1 cellular context compared by ENCODE assay signal in genomic region chr5:73945505-73945904, GRCh38.
TF ChIP-seq lines count a peak whose summit lies in the region.

No MANE protein-coding gene starts in this region.

TF ChIP-seq in H1, 55 proteins besides CTCF, POLR2A, EP300 and RAD21:
- TF ChIP-seq CHD7 (IDR thresholded peaks at IDR 0.05; ENCODE audit: insufficient replicate concordance, low read length) (no peak), NANOG (IDR thresholded peaks at IDR 0.05; ENCODE audit: insufficient read depth, low read depth, low read length, poor library complexity, severe bottlenecking) (no peak), SAP30 (IDR thresholded peaks at IDR 0.05; ENCODE audit: insufficient read depth, insufficient replicate concordance, low read length) (no peak), KDM1A (IDR thresholded peaks at IDR 0.05; ENCODE audit: borderline replicate concordance, low read length) (no peak), CHD2 (IDR thresholded peaks at IDR 0.05; ENCODE audit: low read length) (no peak), TAF7 (optimal IDR thresholded peaks at IDR 0.05; ENCODE audit: borderline replicate concordance, low read depth, low read length) (no peak), RFX5 (IDR thresholded peaks at IDR 0.05; ENCODE audit: borderline replicate concordance, low read depth, low read length) (no peak), RXRA (IDR thresholded peaks at IDR 0.05; ENCODE audit: insufficient read depth, low read depth, low read length) (no peak), ASH2L (IDR thresholded peaks at IDR 0.05; ENCODE audit: low read length) (no peak), SIN3A (conservative IDR thresholded peaks at IDR 0.05 in 1 of 2, IDR thresholded peaks at IDR 0.05 in 1 of 2; ENCODE audit: low read depth in 1 of 2, low read length in 2 of 2) (no peak), ATF2 (IDR thresholded peaks at IDR 0.05; ENCODE audit: low read length) (no peak), ZNF274 (IDR thresholded peaks at IDR 0.05; ENCODE audit: borderline replicate concordance, extremely low read depth, low read length) (no peak), TAF1 (IDR thresholded peaks at IDR 0.05; ENCODE audit: low read depth, low read length) (no peak), BACH1 (IDR thresholded peaks at IDR 0.05; ENCODE audit: low read length) (no peak)
